In the genomic region with DNA sequence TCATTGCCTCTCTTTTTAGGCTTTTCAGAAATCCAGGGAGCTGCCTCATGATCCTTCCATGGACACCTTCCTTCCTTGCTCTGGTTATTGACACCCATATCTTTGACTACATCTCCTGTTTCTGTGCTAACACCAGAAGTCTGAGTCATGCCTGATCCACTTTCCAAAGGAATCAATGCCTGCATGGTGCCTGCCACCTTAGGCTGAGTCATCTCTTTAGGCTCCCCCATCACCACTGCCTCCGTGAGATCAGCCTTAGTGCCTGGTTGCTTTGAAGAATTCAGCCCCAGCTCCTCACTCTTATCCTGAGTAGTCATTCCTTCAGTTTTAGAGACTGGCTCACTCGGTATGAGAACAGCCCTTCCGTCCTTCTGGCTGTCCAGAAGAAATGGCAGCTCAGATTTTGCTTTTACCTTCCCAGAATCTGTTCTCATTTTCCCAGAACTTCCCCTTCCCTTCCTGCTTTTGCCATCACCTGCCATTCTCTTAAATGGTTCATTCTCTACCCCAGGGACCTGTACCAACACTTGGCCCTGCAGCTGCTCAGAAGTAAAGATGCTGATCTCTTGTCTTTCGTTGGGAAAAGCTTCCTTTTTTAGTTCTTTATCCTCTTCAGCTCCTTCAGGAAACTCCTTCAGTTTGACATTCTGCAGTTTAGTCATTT, we compare ENCODE assay signal across 11 cellular contexts.
DNase-seq lines count a peak whose midpoint lies in the region; ATAC-seq and TF ChIP-seq lines count a peak whose summit lies in the region.
"Had no signal": no experiment of that assay in that cellular context is flagged by ENCODE, and none has a peak within 500 bp of the region (broad histone marks: within the 10 kb centered on the region; RNA-seq: fewer than 3 reads in every experiment).

No MANE protein-coding gene starts in this region.

- peak overlapping the region; percentile 51 for H3K27ac ChIP-seq in skeletal muscle tissue (ENCODE audit: low read depth, low read length)
- H3K27ac ChIP-seq: BLaER1 treated with 17β-estradiol and CSF1 and Interleukin-3, amounts not matched to agents 10 nM and 100 nM had no signal

- no peaks in the 10 kb centered on the region for H3K9me3 ChIP-seq in skeletal muscle tissue (ENCODE audit: control insufficient read depth in 3 of 3, low read length in 3 of 3)
- H3K9me3 ChIP-seq: BLaER1 treated with 17β-estradiol and CSF1 and Interleukin-3, amounts not matched to agents 10 nM and 100 nM had no signal

- no peak overlapping the region for H3K9ac ChIP-seq in skeletal muscle tissue (ENCODE audit: low read depth in 1 of 3, low read length in 3 of 3)
- H3K9ac ChIP-seq: BLaER1 treated with 17β-estradiol and CSF1 and Interleukin-3, amounts not matched to agents 10 nM and 100 nM had no signal

- H3K27me3 ChIP-seq in skeletal muscle tissue (ENCODE audit: control insufficient read depth in 3 of 3, insufficient read depth in 3 of 3, low read length in 3 of 3): no peaks in the 10 kb centered on the region
- H3K27me3 ChIP-seq: BLaER1 treated with 17β-estradiol and CSF1 and Interleukin-3, amounts not matched to agents 10 nM and 100 nM had no signal

- DNase-seq in activated CD4-positive, alpha-beta T cell treated with anti-CD3 and anti-CD28 coated beads, Interleukin-2, amount 10 ng/mL, durations not matched to agents 24 days and 14 days: no peak
- no peak for DNase-seq in activated CD4-positive, alpha-beta T cell treated with anti-CD3 and anti-CD28 coated beads, Interleukin-2, amount 50 U/mL, for 4 hours
- DNase-seq in SW 1271 (lab: John Stamatoyannopoulos, UW) (peak; percentile 26 to 56), fibroblast of pulmonary artery (ENCODE audit: low read depth) (peak; percentile 65), CD1c-positive myeloid dendritic cell (ENCODE audit: extremely low spot score) (no peak)
- DNase-seq: activated gamma-delta T cell treated with Interleukin-2 at 50 U/mL for 16 hours, Right ventricle myocardium superior had no signal

- no peak for TF ChIP-seq CTCF in fibroblast of pulmonary artery (IDR thresholded peaks at IDR 0.05; ENCODE audit: low read length, missing control alignments)

- H3K4me3 ChIP-seq in fibroblast of pulmonary artery (replicated peaks; ENCODE audit: low read depth, low read length) (no peak overlapping the region), skeletal muscle tissue (ENCODE audit: low read length in 3 of 3) (no peak overlapping the region)
- H3K4me3 ChIP-seq: BLaER1 treated with 17β-estradiol and CSF1 and Interleukin-3, amounts not matched to agents 10 nM and 100 nM had no signal

- peaks cover 2% of the 10 kb centered on the region for H3K4me1 Mint-ChIP-seq in activated CD4-positive, alpha-beta T cell treated with anti-CD3 and anti-CD28 coated beads, Interleukin-2, amount 10 ng/mL, durations not matched to agents 24 days and 14 days

- ATAC-seq in HG03520 (IDR thresholded peaks at IDR 0.05; ENCODE audit: unreplicated experiment) (no peak), HG02763 (IDR thresholded peaks at IDR 0.05; ENCODE audit: unreplicated experiment) (no peak)

- intact Hi-C loops in activated CD4-positive, alpha-beta T cell treated with anti-CD3 and anti-CD28 coated beads, Interleukin-2, amount 10 ng/mL, durations not matched to agents 24 days and 14 days (cut with micrococcal nuclease): no loop called here

- H3K4me1 ChIP-seq in skeletal muscle tissue (ENCODE audit: control insufficient read depth in 3 of 3, insufficient read depth in 3 of 3, low read length in 3 of 3): peaks cover 15 to 21% (median 20%) of the 10 kb centered on the region in 3 donors
- H3K4me1 ChIP-seq: BLaER1 treated with 17β-estradiol and CSF1 and Interleukin-3, amounts not matched to agents 10 nM and 100 nM had no signal

- H3K27ac Mint-ChIP-seq in activated CD4-positive, alpha-beta T cell treated with anti-CD3 and anti-CD28 coated beads, Interleukin-2, amount 10 ng/mL, durations not matched to agents 24 days and 14 days: peak overlapping the region; percentile 2

- H3K4me3 Mint-ChIP-seq in activated CD4-positive, alpha-beta T cell treated with anti-CD3 and anti-CD28 coated beads, Interleukin-2, amount 10 ng/mL, durations not matched to agents 24 days and 14 days: no peak overlapping the region

- H3K36me3 ChIP-seq in skeletal muscle tissue (ENCODE audit: control insufficient read depth in 3 of 3, insufficient read depth in 3 of 3, low read length in 3 of 3): peaks cover 22 to 55% (median 39%) of the 10 kb centered on the region in 3 donors

- H3K9me3 Mint-ChIP-seq in activated CD4-positive, alpha-beta T cell treated with anti-CD3 and anti-CD28 coated beads, Interleukin-2, amount 10 ng/mL, durations not matched to agents 24 days and 14 days: no peaks in the 10 kb centered on the region

- H3K36me3 Mint-ChIP-seq in activated CD4-positive, alpha-beta T cell treated with anti-CD3 and anti-CD28 coated beads, Interleukin-2, amount 10 ng/mL, durations not matched to agents 24 days and 14 days (ENCODE audit: low read depth): peaks cover 47% of the 10 kb centered on the region

- no peaks in the 10 kb centered on the region for H3K27me3 Mint-ChIP-seq in activated CD4-positive, alpha-beta T cell treated with anti-CD3 and anti-CD28 coated beads, Interleukin-2, amount 10 ng/mL, durations not matched to agents 24 days and 14 days

Comparison
In these comparisons a context has a peak if more than half of its experiments do, and no peak if none do; other contexts are left out.
1. DNase-seq: peak in SW 1271 (2 of 2) and fibroblast of pulmonary artery (single experiment); none in activated CD4-positive, alpha-beta T cell treated with anti-CD3 and anti-CD28 coated beads, Interleukin-2, amount 10 ng/mL, durations not matched to agents 24 days and 14 days (single experiment), activated CD4-positive, alpha-beta T cell treated with anti-CD3 and anti-CD28 coated beads, Interleukin-2, amount 50 U/mL, for 4 hours (0 of 2) and CD1c-positive myeloid dendritic cell (single experiment).